ENCODE assay signal across 17 cellular contexts in genomic region chr1:218686258-218686657, GRCh38.
DNase-seq lines count a peak whose midpoint lies in the region; ATAC-seq and TF ChIP-seq lines count a peak whose summit lies in the region.
"Had no signal": no experiment of that assay in that cellular context is flagged by ENCODE, and none has a peak within 500 bp of the region (broad histone marks: within the 10 kb centered on the region; RNA-seq: fewer than 3 reads in every experiment).

No MANE protein-coding gene starts in this region.

- TF ChIP-seq CTCF in astrocyte of the spinal cord (IDR thresholded peaks at IDR 0.05; ENCODE audit: low read depth, low read length) (no peak), vagina (IDR thresholded peaks at IDR 0.05) (no peak)

- H3K4me3 ChIP-seq in astrocyte of the spinal cord (ENCODE audit: low read depth, low read length), result no peak overlapping the region
- H3K4me3 ChIP-seq in vagina, result no peak overlapping the region
- H3K4me3 ChIP-seq: heart right ventricle, neural progenitor cell, Peyer's patch had no signal

- no peak for ATAC-seq in GM18907 (IDR thresholded peaks at IDR 0.05; ENCODE audit: unreplicated experiment)
- ATAC-seq: activated naive CD8-positive, alpha-beta T cell treated with anti-CD3 and anti-CD28 coated beads, Interleukin-2, amount 50 U/mL, for 24 hours; activated T-helper 17 cell treated with anti-CD3 and anti-CD28 coated beads, Interleukin-2, amount 50 U/mL, for 72 hours; HCT116; heart right ventricle had no signal

- DNase-seq in AG08396 (ENCODE audit: low spot score), result peak; percentile 25
- peak; percentile 72 for DNase-seq in HCEC 1CT
- DNase-seq in astrocyte of the spinal cord (ENCODE audit: low read depth, low spot score), result peak; percentile 64
- peak; percentile 70 for DNase-seq in foreskin melanocyte
- DNase-seq in NCI-H2227 (lab: John Stamatoyannopoulos, UW; ENCODE audit: unreplicated experiment), result no peak
- DNase-seq in SW480 (ENCODE audit: low spot score), result no peak
- DNase-seq in vagina (ENCODE audit: extremely low spot score in 2 of 2), result no peak
- DNase-seq: activated naive CD8-positive, alpha-beta T cell treated with anti-CD3 and anti-CD28 coated beads, Interleukin-2, amount 50 U/mL, for 24 hours; heart right ventricle; midbrain; NCI-H748 treated with DMSO at 0.1 percent for 48 hours; Peyer's patch had no signal

- H3K4me1 ChIP-seq in vagina, result no peaks in the 10 kb centered on the region
- H3K4me1 ChIP-seq: heart right ventricle, neural progenitor cell, Peyer's patch had no signal

- no peaks in the 10 kb centered on the region for H3K27me3 ChIP-seq in vagina
- H3K27me3 ChIP-seq: heart right ventricle, neural progenitor cell, Peyer's patch had no signal

- no peak overlapping the region for H3K27ac ChIP-seq in vagina
- H3K27ac ChIP-seq: heart right ventricle, neural progenitor cell, Peyer's patch, VCaP had no signal

- H3K36me3 ChIP-seq in vagina, result no peaks in the 10 kb centered on the region
- H3K36me3 ChIP-seq: heart right ventricle, neural progenitor cell, Peyer's patch had no signal

- TF ChIP-seq POLR2A in vagina (IDR thresholded peaks at IDR 0.05), result no peak

- no peaks in the 10 kb centered on the region for H3K9me3 ChIP-seq in vagina
- H3K9me3 ChIP-seq: Peyer's patch had no signal

- intact Hi-C loops in vagina (cut with DNase I), result no loop called here

- in situ Hi-C loops in astrocyte of the spinal cord (cut with HindIII; ENCODE audit: low sequenced_read_pairs), result no loop called here

Comparison
In these comparisons a context has a peak if more than half of its experiments do, and no peak if none do; other contexts are left out.
1. DNase-seq: peak in AG08396 (single experiment), HCEC 1CT (single experiment), astrocyte of the spinal cord (single experiment) and foreskin melanocyte (single experiment); none in NCI-H2227 (single experiment), SW480 (single experiment) and vagina (0 of 2).